In the genomic region with DNA sequence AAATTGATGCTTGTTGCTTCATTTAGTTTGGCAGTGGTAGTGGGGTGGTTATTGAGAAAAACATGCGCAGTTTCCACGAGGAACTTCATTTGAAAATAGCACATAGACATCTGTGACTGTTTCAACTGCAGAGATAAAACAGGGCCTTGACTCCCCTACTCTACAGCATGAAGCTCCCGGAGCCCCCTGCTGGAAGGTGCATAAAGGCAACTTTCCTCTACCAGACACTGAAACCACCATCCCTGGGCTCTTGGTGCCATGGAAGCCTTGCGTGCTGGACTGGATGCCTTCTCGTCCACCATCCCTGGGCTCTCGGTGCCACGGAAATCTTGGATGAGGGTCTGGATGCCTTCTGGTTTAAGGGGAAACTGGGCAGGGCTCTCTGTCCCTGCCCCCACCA, we compare ENCODE assay signal across 1 cellular context.
TF ChIP-seq lines count a peak whose summit lies in the region.

No MANE protein-coding gene starts in this region.

TF ChIP-seq in A549, 52 proteins besides CTCF, POLR2A, EP300 and RAD21 (continued from another document):
- no peak for TF ChIP-seq BHLHE40 (IDR thresholded peaks at IDR 0.05; ENCODE audit: low read depth, low read length)
- no peak for TF ChIP-seq MYC (IDR thresholded peaks at IDR 0.05; ENCODE audit: borderline replicate concordance, low read length)
- no peak for TF ChIP-seq MAZ (IDR thresholded peaks at IDR 0.05; ENCODE audit: borderline replicate concordance, low read depth, low read length)
- TF ChIP-seq PBX3 (IDR thresholded peaks at IDR 0.05), result no peak
- TF ChIP-seq TFCP2L1 (CRISPR knock-in tag; IDR thresholded peaks at IDR 0.05), result no peak
